In the genomic region with DNA sequence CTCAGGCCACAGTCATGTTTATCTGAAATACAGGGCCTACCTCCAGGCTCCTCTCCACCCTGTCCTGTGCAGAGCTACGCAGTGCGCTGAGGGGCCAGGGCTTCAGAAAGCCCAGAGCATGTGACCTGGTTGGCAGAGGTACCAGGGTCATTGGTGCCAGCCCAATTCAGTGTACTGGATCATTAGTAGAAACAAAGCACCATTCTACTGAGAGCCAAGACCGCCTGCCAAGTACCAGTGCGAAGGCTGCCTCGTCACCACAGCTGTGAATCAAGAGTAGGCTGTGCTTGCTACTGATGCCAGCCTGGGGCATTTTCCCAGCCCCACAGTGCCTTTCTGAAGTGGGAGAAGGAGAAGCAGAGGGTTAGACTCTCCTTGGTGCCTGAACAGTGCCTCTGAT, we compare ENCODE assay signal across 15 cellular contexts. TPM values are rescaled to one million over a fixed set of nuclear protein-coding genes. Genes with fewer than 3 reads are reported as not detected.
DNase-seq lines count a peak whose midpoint lies in the region; ATAC-seq and TF ChIP-seq lines count a peak whose summit lies in the region.
"Had no signal": no experiment of that assay in that cellular context is flagged by ENCODE, and none has a peak within 500 bp of the region (broad histone marks: within the 10 kb centered on the region; RNA-seq: fewer than 3 reads in every experiment).

No MANE protein-coding gene starts in this region.

- no peak for TF ChIP-seq CTCF in osteoblast (IDR thresholded peaks at IDR 0.05; ENCODE audit: extremely low read depth, low read depth, low read length)

- ATAC-seq in sciatic nerve (peak; percentile 87), HG02623 (IDR thresholded peaks at IDR 0.05; ENCODE audit: unreplicated experiment) (no peak)

- DNase-seq in NCI-H1092 (lab: John Stamatoyannopoulos, UW) (peak; percentile 50), hippocampal formation (lab: John Stamatoyannopoulos, UW) (peak; percentile 94 to 99), sciatic nerve (ENCODE audit: low spot score) (peak; percentile 83), HT-29 (ENCODE audit: low spot score) (no peak), osteoblast (ENCODE audit: insufficient read length, low spot score, missing footprints) (no peak)
- DNase-seq in stimulated activated naive CD4-positive, alpha-beta T cell treated with Interleukin-2 at 50 U/mL for 16 hours (lab: John Stamatoyannopoulos, UW) = no peak
- DNase-seq: activated effector memory CD4-positive, alpha-beta T cell treated with Interleukin-2 at 50 U/mL for 16 hours; NCI-H1105; NCI-H226; PC-9; stimulated activated CD4-positive, alpha-beta T cell treated with anti-CD3 and anti-CD28 coated beads, Interleukin-1b, Interleukin-23, amount 100 ng/mL, for 48 hours; upper lobe of left lung had no signal

- no peak overlapping the region for H3K4me3 ChIP-seq in osteoblast (ENCODE audit: insufficient read depth, low read length)
- H3K4me3 ChIP-seq: PC-9, upper lobe of left lung had no signal

- no peaks in the 10 kb centered on the region for H4K20me1 ChIP-seq in osteoblast (ENCODE audit: insufficient read depth, low read length)

- H3K4me1 ChIP-seq in osteoblast (ENCODE audit: insufficient read depth, low read length) = no peaks in the 10 kb centered on the region
- H3K4me1 ChIP-seq: upper lobe of left lung had no signal

- H3K27ac ChIP-seq in cingulate gyrus (ENCODE audit: low read depth, low read length) = peak overlapping the region; percentile 98
- no peak overlapping the region for H3K27ac ChIP-seq in osteoblast (ENCODE audit: low read depth, low read length)
- H3K27ac ChIP-seq: PC-9, upper lobe of left lung had no signal

- H2AFZ ChIP-seq in osteoblast (ENCODE audit: low read length) = no peak overlapping the region
- H2AFZ ChIP-seq: PC-9 had no signal

- no peaks in the 10 kb centered on the region for H3K36me3 ChIP-seq in osteoblast (ENCODE audit: insufficient read depth, low read length)
- H3K36me3 ChIP-seq: upper lobe of left lung had no signal

- H3K9me3 ChIP-seq in osteoblast (ENCODE audit: low read depth, low read length) = no peaks in the 10 kb centered on the region

- intact Hi-C loops in sciatic nerve (cut with DNase I) = no loop called here

- no peaks in the 10 kb centered on the region for H3K79me2 ChIP-seq in osteoblast (ENCODE audit: insufficient read depth, low read length)

- no peaks in the 10 kb centered on the region for H3K27me3 ChIP-seq in osteoblast (ENCODE audit: insufficient read depth, low read length)
- H3K27me3 ChIP-seq: upper lobe of left lung had no signal

- no peak overlapping the region for H3K4me2 ChIP-seq in osteoblast (ENCODE audit: insufficient read depth, low read length)
- H3K4me2 ChIP-seq: PC-9 had no signal

RNA-seq across cellular contexts. Expression of a gene that starts 59.8 kb away (rescaled TPM):
- 0.13 TPM for total RNA-seq in sciatic nerve
- total RNA-seq in HT-29 (2014; rRNA removed; shearing (Covaris generic)) = 1.2 and 1.8 TPM in 2 replicates
- total RNA-seq in osteoblast = under 0.01 TPM in 1 of 2 replicates, not detected in the other
- total RNA-seq: activated CD8-positive, alpha-beta memory T cell treated with anti-CD3 and anti-CD28 coated beads for 36 hours; PC-9 had no signal

Comparison
In these comparisons a context has a peak if more than half of its experiments do, and no peak if none do; other contexts are left out.
1. DNase-seq: peak in NCI-H1092 (single experiment), hippocampal formation (2 of 2) and sciatic nerve (single experiment); none in HT-29 (single experiment), osteoblast (single experiment) and stimulated activated naive CD4-positive, alpha-beta T cell treated with Interleukin-2 at 50 U/mL for 16 hours (single experiment).